In genomic region chr12:55996201-55996714, GRCh38 we compare ENCODE assay signal across 8 cellular contexts. TPM values are rescaled to one million over a fixed set of nuclear protein-coding genes. Genes with fewer than 3 reads are reported as not detected.
DNase-seq lines count a peak whose midpoint lies in the region; ATAC-seq and TF ChIP-seq lines count a peak whose summit lies in the region.

No MANE protein-coding gene starts in this region.

- H3K4me3 ChIP-seq in Jurkat, Clone E6-1 (ENCODE audit: low read length) = no peak overlapping the region
- H3K4me3 ChIP-seq in fibroblast of pulmonary artery (replicated peaks; ENCODE audit: low read depth, low read length) = peak overlapping the region; percentile 90
- H3K4me3 ChIP-seq in neural cell (ENCODE audit: low read length) = peak overlapping the region; percentile 80
- peak overlapping the region; percentile 60 to 63 for H3K4me3 ChIP-seq in tibial artery

- H4K20me1 ChIP-seq in neural cell (ENCODE audit: insufficient read depth) = no peaks in the 10 kb centered on the region

- no peak overlapping the region for H2AFZ ChIP-seq in neural cell (ENCODE audit: low read depth, low read length)

- H3K9ac ChIP-seq in neural cell (ENCODE audit: low read length) = peak overlapping the region; percentile 75

- no peak for TF ChIP-seq EP300 in neural cell (conservative IDR thresholded peaks at IDR 0.05; ENCODE audit: poor library complexity, severe bottlenecking)

- ATAC-seq in HG02938 (IDR thresholded peaks at IDR 0.05; ENCODE audit: unreplicated experiment) = no peak

- no peaks in the 10 kb centered on the region for H3K9me2 ChIP-seq in neural cell (ENCODE audit: insufficient read depth, low read length)

- H3K4me1 ChIP-seq in tibial artery = peaks cover 0 to 14% (median 9%) of the 10 kb centered on the region in 4 donors

- H3F3A ChIP-seq in neural cell (ENCODE audit: insufficient read depth, low read length, poor library complexity, severe bottlenecking) = no peaks in the 10 kb centered on the region

- H3K27me3 ChIP-seq in neural cell (ENCODE audit: insufficient read depth, low read depth, low read length) (no peaks in the 10 kb centered on the region), tibial artery (no peaks in the 10 kb centered on the region)

- peak overlapping the region; percentile 1 for H3K4me2 ChIP-seq in neural cell (ENCODE audit: low read length)

- H3K9me3 ChIP-seq in neural cell (ENCODE audit: low read length) (no peaks in the 10 kb centered on the region), tibial artery (no peaks in the 10 kb centered on the region)

- DNase-seq in COLO829 (ENCODE audit: low spot score) (peak; percentile 64), RKO (ENCODE audit: low spot score) (peak; percentile 83), fibroblast of pulmonary artery (ENCODE audit: low read depth) (peak; percentile 79), tibial artery (peak in 1 of 2 donors; percentile 65)
- DNase-seq in Jurkat, Clone E6-1 (ENCODE audit: low read depth, low spot score) = peak; percentile 56
- DNase-seq in activated T-helper 9 cell treated with anti-CD3 and anti-CD28 coated beads, Interleukin-2, amount 50 U/mL, for 16 hours (ENCODE audit: low read depth) = peak; percentile 44

- intact Hi-C loops in tibial artery (cut with DNase I; ENCODE audit: low total_unique reads) = loop anchor here (5.0 to 10.0 kb wide), 2 partner anchors 46 to 109 kb away; partner anchors contain the start of genes PA2G4 and RPS26

- peak; percentile 80 for TF ChIP-seq RAD21 in neural cell (conservative IDR thresholded peaks at IDR 0.05)

- peak overlapping the region; percentile 70 for H3K27ac ChIP-seq in neural cell (ENCODE audit: low read length)
- peak overlapping the region; percentile 74 to 80 for H3K27ac ChIP-seq in tibial artery

- TF ChIP-seq CTCF in fibroblast of pulmonary artery (IDR thresholded peaks at IDR 0.05; ENCODE audit: low read length, missing control alignments) (peak; percentile 80), neural cell (IDR thresholded peaks at IDR 0.05; ENCODE audit: poor library complexity, severe bottlenecking) (peak; percentile 88), tibial artery (IDR thresholded peaks at IDR 0.05) (peak; percentile 72 to 86)

- H3K36me3 ChIP-seq in neural cell (ENCODE audit: insufficient read depth, low read length) (no peaks in the 10 kb centered on the region), tibial artery (peaks cover 25 to 55% (median 43%) of the 10 kb centered on the region in 3 donors)

- H3K79me2 ChIP-seq in neural cell (replicated peaks; ENCODE audit: insufficient read depth, low read length) = peaks cover 4% of the 10 kb centered on the region

TF ChIP-seq in neural cell, 6 proteins besides CTCF, POLR2A, EP300 and RAD21:
- TF ChIP-seq POLR2AphosphoS5 (IDR thresholded peaks at IDR 0.05) (no peak), SMC3 (conservative IDR thresholded peaks at IDR 0.05; ENCODE audit: poor library complexity) (peak; percentile 77)
TF ChIP-seq in neural cell: peak in this region for 1.

RNA-seq across cellular contexts. Expression of gene SUOX, which starts 0.8 kb away (rescaled TPM):
- 1.0 TPM for polyA plus RNA-seq in Jurkat, Clone E6-1 (2012; ENCODE audit: insufficient read depth, insufficient read length)
- polyA plus RNA-seq in neural cell = 13.1 and 20.4 TPM in 2 replicates
- 17.8 and 19.4 TPM in 2 replicates for polyA minus RNA-seq in neural cell

RNA-seq across cellular contexts. Expression of gene RAB5B, which starts 22.4 kb away (rescaled TPM):
- 37.0 TPM for polyA plus RNA-seq in Jurkat, Clone E6-1 (2012; ENCODE audit: insufficient read depth, insufficient read length)
- polyA plus RNA-seq in neural cell = 39.6 and 43.9 TPM in 2 replicates
- polyA minus RNA-seq in neural cell = 53.1 and 62.6 TPM in 2 replicates

RNA-seq across cellular contexts. Expression of gene IKZF4, which starts 24.6 kb away (rescaled TPM):
- not detected for polyA plus RNA-seq in Jurkat, Clone E6-1 (2012; ENCODE audit: insufficient read depth, insufficient read length)
- polyA plus RNA-seq in neural cell = 4.8 and 5.0 TPM in 2 replicates
- 9.0 and 13.7 TPM in 2 replicates for polyA minus RNA-seq in neural cell

RNA-seq across cellular contexts. Expression of gene CDK2, which starts 29.6 kb away (rescaled TPM):
- polyA plus RNA-seq in Jurkat, Clone E6-1 (2012; ENCODE audit: insufficient read depth, insufficient read length) = 134 TPM
- 2.3 and 2.6 TPM in 2 replicates for polyA plus RNA-seq in neural cell
- polyA minus RNA-seq in neural cell = 1.7 TPM in 1 of 2 replicates, not detected in the other

RNA-seq across cellular contexts. Expression of gene PMEL, which starts 30.4 kb away (rescaled TPM):
- 1.1 TPM for polyA plus RNA-seq in Jurkat, Clone E6-1 (2012; ENCODE audit: insufficient read depth, insufficient read length)
- not detected in 2 replicates for polyA plus RNA-seq in neural cell
- not detected in 2 replicates for polyA minus RNA-seq in neural cell
